In genomic region chr11:96256213-96256580, GRCh38 we compare ENCODE assay signal across 13 cellular contexts.
DNase-seq lines count a peak whose midpoint lies in the region; ATAC-seq and TF ChIP-seq lines count a peak whose summit lies in the region.
"Had no signal": no experiment of that assay in that cellular context is flagged by ENCODE, and none has a peak within 500 bp of the region (broad histone marks: within the 10 kb centered on the region; RNA-seq: fewer than 3 reads in every experiment).

No MANE protein-coding gene starts in this region.

- H3K4me3 Mint-ChIP-seq in activated naive CD8-positive, alpha-beta T cell = peak overlapping the region; percentile 73
- peak overlapping the region in 2 of 3 experiments; percentile 0 to 13 for H3K4me3 Mint-ChIP-seq in nephron

- DNase-seq in SKM-1 treated with dmso at 0.1 percent for 144 hours (lab: John Stamatoyannopoulos, UW; ENCODE audit: unreplicated experiment) = peak; percentile 23
- DNase-seq in SKM-1 (lab: John Stamatoyannopoulos, UW; ENCODE audit: unreplicated experiment) = no peak
- DNase-seq: GF-D8; NCI-H1436 treated with DMSO at 0.1 percent for 48 hours; ovary; stimulated activated CD4-positive, alpha-beta T cell treated with anti-CD3 and anti-CD28 coated beads, Interleukin-4, amount 100 ng/mL, for 24 hours; testis had no signal

- H3K27ac Mint-ChIP-seq in activated naive CD8-positive, alpha-beta T cell = peak overlapping the region; percentile 98
- H3K27ac Mint-ChIP-seq in nephron = peak overlapping the region; percentile 37 to 90 (median 88)

- ATAC-seq in GM18517 (IDR thresholded peaks at IDR 0.05; ENCODE audit: unreplicated experiment) (no peak), HG03565 (IDR thresholded peaks at IDR 0.05; ENCODE audit: unreplicated experiment) (no peak), GM18907 (IDR thresholded peaks at IDR 0.05; ENCODE audit: unreplicated experiment) (no peak)

- H3K9me3 Mint-ChIP-seq in activated naive CD8-positive, alpha-beta T cell (ENCODE audit: low read depth) = no peaks in the 10 kb centered on the region
- no peaks in the 10 kb centered on the region for H3K9me3 Mint-ChIP-seq in nephron

- H3K27me3 Mint-ChIP-seq in activated naive CD8-positive, alpha-beta T cell = no peaks in the 10 kb centered on the region
- H3K27me3 Mint-ChIP-seq in nephron (ENCODE audit: low read depth) = no peaks in the 10 kb centered on the region

- no peak for TF ChIP-seq CTCF in nephron (IDR thresholded peaks at IDR 0.05; ENCODE audit: unreplicated experiment in 3 of 3)

- peak overlapping the region; percentile 79 for H3K27ac ChIP-seq in KOPT-K1 (ENCODE audit: low read depth, low read length, poor library complexity, severe bottlenecking)
- H3K27ac ChIP-seq: ovary had no signal

- peaks cover 14% of the 10 kb centered on the region for H3K36me3 Mint-ChIP-seq in activated naive CD8-positive, alpha-beta T cell
- H3K36me3 Mint-ChIP-seq in nephron (ENCODE audit: low read depth) = peaks cover 8% of the 10 kb centered on the region

- no peaks in the 10 kb centered on the region for H3K9me3 ChIP-seq in KOPT-K1 (ENCODE audit: insufficient read depth, low read length, poor library complexity, severe bottlenecking)
- H3K9me3 ChIP-seq: ovary, testis had no signal

- peaks cover 94% of the 10 kb centered on the region for H3K4me1 Mint-ChIP-seq in activated naive CD8-positive, alpha-beta T cell (ENCODE audit: low read depth)
- peaks cover 66% of the 10 kb centered on the region for H3K4me1 Mint-ChIP-seq in nephron

- H3K36me3 ChIP-seq in KOPT-K1 (ENCODE audit: insufficient read depth, low read length) = no peaks in the 10 kb centered on the region
- H3K36me3 ChIP-seq: ovary had no signal
